In genomic region chr1:17059391-17060128, GRCh38 we compare ENCODE assay signal across 8 cellular contexts. TPM values are rescaled to one million over a fixed set of nuclear protein-coding genes. Genes with fewer than 3 reads are reported as not detected.
A peak's percentile ranks its signal among the peaks of the same experiment; 100 is the strongest.
DNase-seq lines count a peak whose midpoint lies in the region; ATAC-seq and TF ChIP-seq lines count a peak whose summit lies in the region.

No MANE protein-coding gene starts in this region.

- H3K4me3 Mint-ChIP-seq in H9: no peak overlapping the region
- H3K4me3 Mint-ChIP-seq in natural killer cell: no peak overlapping the region

- H3K36me3 Mint-ChIP-seq in H9 (ENCODE audit: insufficient read depth in 1 of 3, low read depth in 3 of 3) (no peaks in the 10 kb centered on the region), natural killer cell (no peaks in the 10 kb centered on the region)

- DNase-seq in DMS153 (lab: John Stamatoyannopoulos, UW) (peak; percentile 45), H9 (peak; percentile 89), NCI-H2227 treated with DMSO at 0.1 percent for 48 hours (lab: John Stamatoyannopoulos, UW) (peak; percentile 79), fibroblast of gingiva (ENCODE audit: low read depth) (peak; percentile 55), natural killer cell (no peak)
- DNase-seq in activated CD4-positive, alpha-beta T cell treated with anti-CD3 and anti-CD28 coated beads for 48 hours: peak; percentile 60

- H2AFZ ChIP-seq in H9 (ENCODE audit: low read length): no peak overlapping the region

- H3K4me2 ChIP-seq in H9 (ENCODE audit: insufficient read depth, insufficient read length, low read length): no peak overlapping the region

- H2BK12ac ChIP-seq in H9 (ENCODE audit: insufficient read length, low read depth, low read length): no peak overlapping the region

- H3K23me2 ChIP-seq in H9 (ENCODE audit: insufficient read length, low read depth, low read length, poor library complexity, severe bottlenecking): no peaks in the 10 kb centered on the region

- TF ChIP-seq CTCF in H9 (conservative IDR thresholded peaks at IDR 0.05) (peak; percentile 91), natural killer cell (IDR thresholded peaks at IDR 0.05) (peak; percentile 15)

- H2BK5ac ChIP-seq in H9 (ENCODE audit: insufficient read length, low read length): no peak overlapping the region

- H4K91ac ChIP-seq in H9 (ENCODE audit: insufficient read length, low read depth, low read length): no peak overlapping the region

- intact Hi-C loops in natural killer cell (cut with micrococcal nuclease): no loop called here

- no peak overlapping the region for H3K56ac ChIP-seq in H9 (ENCODE audit: insufficient read length, low read depth, low read length)

- ATAC-seq in natural killer cell (peak; percentile 81 to 88 (median 83)), GM21367 (IDR thresholded peaks at IDR 0.05; ENCODE audit: unreplicated experiment) (no peak), GM18870 (IDR thresholded peaks at IDR 0.05; ENCODE audit: unreplicated experiment) (no peak)

- peaks cover 15% of the 10 kb centered on the region for H3K27me3 Mint-ChIP-seq in H9 (ENCODE audit: low read depth)
- H3K27me3 Mint-ChIP-seq in natural killer cell (ENCODE audit: low read depth in 2 of 2): peaks cover 5 to 17% of the 10 kb centered on the region in 2 donors

- H3K27ac Mint-ChIP-seq in H9 (no peak overlapping the region), natural killer cell (no peak overlapping the region)

- H3K9me3 Mint-ChIP-seq in H9 (0 out of 5 replicates have a peak, but pooled peaks cover 0 to 2% of the 10 kb centered on the region in 2 experiments), natural killer cell (no peaks in the 10 kb centered on the region)

- H2AK5ac ChIP-seq in H9 (ENCODE audit: insufficient read length, low read length): no peak overlapping the region

- no peak overlapping the region for H2BK15ac ChIP-seq in H9 (ENCODE audit: low read depth, low read length)

- H3K18ac ChIP-seq in H9 (ENCODE audit: insufficient read length, low read depth, low read length): no peak overlapping the region

- H4K20me1 ChIP-seq in H9 (ENCODE audit: control insufficient read depth, insufficient read depth, insufficient read length): no peaks in the 10 kb centered on the region

- no peak overlapping the region for H2BK120ac ChIP-seq in H9 (ENCODE audit: low read depth, low read length, poor library complexity, severe bottlenecking)

- no peak overlapping the region for H4K8ac ChIP-seq in H9 (replicated peaks; ENCODE audit: insufficient read length, low read depth, low read length)

- no peak overlapping the region for H3K9ac ChIP-seq in H9 (ENCODE audit: extremely low read depth, insufficient read length, low read length)

- H3K14ac ChIP-seq in H9 (ENCODE audit: insufficient read depth, low read length): no peak overlapping the region

- no peaks in the 10 kb centered on the region for H3K9me3 ChIP-seq in H9 (ENCODE audit: control insufficient read depth, low read depth, low read length)

- H3K4me1 Mint-ChIP-seq in H9: peaks cover 17 to 36% of the 10 kb centered on the region in 2 experiments
- no peaks in the 10 kb centered on the region for H3K4me1 Mint-ChIP-seq in natural killer cell

- no peaks in the 10 kb centered on the region for H3K79me1 ChIP-seq in H9 (ENCODE audit: insufficient read depth, low read depth, low read length, poor library complexity, severe bottlenecking)

- H3K4ac ChIP-seq in H9 (ENCODE audit: low read depth, low read length): no peak overlapping the region

- H3K4me1 ChIP-seq in H9 (ENCODE audit: insufficient read depth, low read length): no peaks in the 10 kb centered on the region; the same call in 1 of the 2 replicates

- H2BK20ac ChIP-seq in H9 (ENCODE audit: low read depth, low read length, poor library complexity, severe bottlenecking): no peak overlapping the region

- H3T11ph ChIP-seq in H9 (ENCODE audit: low read length): no peak overlapping the region

- no CpG with 5 or more reads among the region's 11 CpGs for WGBS in H9 (ENCODE audit: extremely low coverage, insufficient read length, low lambda C conversion rate)

- no peak overlapping the region for H4K5ac ChIP-seq in H9 (ENCODE audit: insufficient read length, low read depth, low read length)

- H3K23ac ChIP-seq in H9 (ENCODE audit: insufficient read length, low read depth, low read length): no peak overlapping the region

- no peaks in the 10 kb centered on the region for H3K27me3 ChIP-seq in H9 (ENCODE audit: insufficient read depth, low read length)

- no peaks in the 10 kb centered on the region for H3K79me2 ChIP-seq in H9 (ENCODE audit: insufficient read depth, low read length)

- no peak overlapping the region for H3K27ac ChIP-seq in H9 (ENCODE audit: insufficient read length, low read depth, low read length)

RNA-seq across cellular contexts. Expression of gene SDHB, which starts 5.7 kb away (rescaled TPM):
- total RNA-seq in H9 (2021): 76.7 and 77.5 TPM in 2 replicates
- total RNA-seq in natural killer cell: 10 to 100 TPM; 56.8 to 62.6 (median 59.5) TPM

RNA-seq across cellular contexts. Expression of gene ATP13A2, which starts 47.8 kb away (rescaled TPM):
- total RNA-seq in H9 (2021) (53.6 and 62.0 TPM in 2 replicates), natural killer cell (10 to 100 TPM; 38.7 to 53.6 (median 42.8) TPM)

RNA-seq across cellular contexts. Expression of gene PADI2, which starts 59.7 kb away (rescaled TPM):
- total RNA-seq in H9 (2021) (3.0 and 3.9 TPM in 2 replicates), natural killer cell (1 to 10 TPM in 1 of 3 donors, under 1 TPM in 2; 0.56 to 2.5 (median 0.88) TPM)

Comparison
In these comparisons a context has a peak if more than half of its experiments do, and no peak if none do; other contexts are left out.
1. ATAC-seq: peak in natural killer cell (3 of 3); none in GM21367 (single experiment) and GM18870 (single experiment).